Comparison of ENCODE assay signal across 8 cellular contexts in the genomic region with DNA sequence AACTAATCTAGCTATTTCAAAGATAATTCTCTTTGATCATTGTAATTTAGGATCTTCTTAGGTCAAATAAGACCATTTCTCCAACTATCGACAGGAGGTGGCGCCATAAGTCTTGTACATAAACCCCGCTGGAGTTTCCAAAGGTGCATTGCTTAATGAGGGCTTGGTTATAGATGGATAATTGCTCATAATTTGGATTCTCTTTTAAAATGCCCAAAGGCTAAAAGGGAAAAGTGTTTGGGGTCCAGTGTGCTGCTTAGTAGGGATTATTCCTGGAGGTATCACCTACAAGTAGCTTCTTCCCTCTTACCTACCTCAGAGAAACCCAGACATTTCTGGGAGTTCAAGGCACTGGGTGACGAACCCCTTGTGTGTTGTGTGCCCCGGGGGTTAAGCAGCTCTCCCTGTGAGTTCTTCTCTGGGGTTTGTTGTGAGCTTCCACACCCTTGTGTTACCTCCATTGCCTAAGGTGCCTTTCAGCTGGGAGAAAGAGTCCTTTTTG.
DNase-seq lines count a peak whose midpoint lies in the region; ATAC-seq lines count a peak whose summit lies in the region.

No MANE protein-coding gene starts in this region.

- H3K27me3 Mint-ChIP-seq in immature natural killer cell (ENCODE audit: low read depth in 3 of 3) = peaks cover 5 to 8% (median 7%) of the 10 kb centered on the region in 3 donors

- peak overlapping the region; percentile 92 to 99 (median 98) for H3K4me3 Mint-ChIP-seq in immature natural killer cell

- ATAC-seq in HG03045 (IDR thresholded peaks at IDR 0.05; ENCODE audit: unreplicated experiment) = peak; percentile 44

- peak overlapping the region; percentile 94 to 100 (median 97) for H3K27ac Mint-ChIP-seq in immature natural killer cell

- H3K9me3 Mint-ChIP-seq in immature natural killer cell = no peaks in the 10 kb centered on the region

- peaks cover 21 to 42% of the 10 kb centered on the region in 2 donors for H3K4me1 Mint-ChIP-seq in immature natural killer cell

- peak; percentile 61 for DNase-seq in NK-92 treated with Interleukin-12 subunit alpha and Interleukin-12 subunit beta, amount 100 ng/mL, for 24 hours (lab: John Stamatoyannopoulos, UW)
- DNase-seq in NK-92 (lab: John Stamatoyannopoulos, UW; ENCODE audit: unreplicated experiment) = no peak
- peak; percentile 76 for DNase-seq in NCI-H2107 (lab: John Stamatoyannopoulos, UW)
- DNase-seq in UCSD-AML1 (lab: John Stamatoyannopoulos, UW; ENCODE audit: unreplicated experiment) = peak; percentile 35
- DNase-seq in brain pericyte (ENCODE audit: low read depth, low spot score) = peak; percentile 48
- peak; percentile 70 to 75 (median 73) for DNase-seq in immature natural killer cell
- DNase-seq in stimulated activated CD4-positive, alpha-beta T cell treated with anti-CD3 and anti-CD28 coated beads, Interleukin-12 subunit alpha, Interleukin-12 subunit beta, amount 100 ng/mL, for 24 hours (ENCODE audit: low read depth in 2 of 2) = peak; percentile 44 to 71

- H3K36me3 Mint-ChIP-seq in immature natural killer cell = peaks cover 0 to 3% (median 0%) of the 10 kb centered on the region in 3 donors
